Comparison of ENCODE assay signal across 16 cellular contexts in the genomic region with DNA sequence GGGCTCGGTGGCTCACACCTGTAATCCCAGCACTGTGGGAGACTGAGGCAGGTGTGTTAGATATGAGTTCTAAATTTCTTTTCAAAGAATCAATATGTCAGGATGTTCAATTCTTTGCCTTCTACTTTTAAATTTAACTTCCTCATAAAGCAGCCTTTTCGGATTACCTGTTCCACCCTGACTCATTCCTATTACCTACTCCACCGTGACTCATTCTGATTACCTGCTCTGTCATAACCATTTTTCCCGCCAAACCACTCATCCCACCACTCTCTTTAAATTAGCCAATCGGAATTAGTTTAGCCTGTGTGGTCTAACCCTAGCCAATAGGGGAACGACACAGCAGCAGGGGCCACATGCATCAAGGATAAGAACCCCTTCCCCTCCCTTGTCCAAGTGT. TPM values are rescaled to one million over a fixed set of nuclear protein-coding genes. Genes with fewer than 3 reads are reported as not detected.
"Had no signal": no experiment of that assay in that cellular context is flagged by ENCODE, and none has a peak within 500 bp of the region (broad histone marks: within the 10 kb centered on the region; RNA-seq: fewer than 3 reads in every experiment).

No MANE protein-coding gene starts in this region.

RNA-seq across cellular contexts. Expression of gene CYP4F2, which starts 24.1 kb away (rescaled TPM):
- total RNA-seq: activated B cell treated with CpG ODN at 0.5 μM for 24 hours; activated CD4-positive, alpha-beta memory T cell treated with anti-CD3 and anti-CD28 coated beads for 36 hours; activated CD4-positive, alpha-beta T cell treated with anti-CD3 and anti-CD28 coated beads, Interleukin-2, amount 10 ng/mL, durations not matched to agents 24 days and 14 days; activated T-cell treated with anti-CD3 and anti-CD28 coated beads, Interleukin-2, amount 50 U/mL, for 4 hours; activated T-helper 1 cell treated with anti-CD3 and anti-CD28 coated beads, Interleukin-12 subunit alpha, Interleukin-12 subunit beta, Interleukin-2, Interleukin-4 antibody, amounts not matched to agents 30 ng/mL and 10 ng/mL and 1 ng/mL, durations not matched to agents 14 hours and 24 hours and 36 hours; activated T-helper 17 cell treated with anti-CD3 and anti-CD28 coated beads, Interleukin-2, amount 50 U/mL, for 72 hours; adrenal gland; aorta; astrocyte; body of pancreas; cardiac muscle cell had no signal
- polyA plus RNA-seq: adrenal gland, cardiac muscle cell had no signal

RNA-seq across cellular contexts. Expression of gene OR10H1, which starts 58.3 kb away (rescaled TPM):
- total RNA-seq: activated B cell treated with CpG ODN at 0.5 μM for 24 hours; activated CD4-positive, alpha-beta memory T cell treated with anti-CD3 and anti-CD28 coated beads for 36 hours; activated CD8-positive, alpha-beta memory T cell treated with anti-CD3 and anti-CD28 coated beads for 36 hours; activated CD8-positive, alpha-beta T cell treated with anti-CD3 and anti-CD28 coated beads for 36 hours; activated naive CD4-positive, alpha-beta T cell treated with anti-CD3 and anti-CD28 coated beads for 36 hours; activated naive CD8-positive, alpha-beta T cell treated with anti-CD3 and anti-CD28 coated beads for 36 hours; activated T-helper 1 cell treated with anti-CD3 and anti-CD28 coated beads, Interleukin-12 subunit alpha, Interleukin-12 subunit beta, Interleukin-2, Interleukin-4 antibody, amounts not matched to agents 30 ng/mL and 10 ng/mL and 1 ng/mL, durations not matched to agents 14 hours and 24 hours and 36 hours; activated T-helper 17 cell treated with anti-CD3 and anti-CD28 coated beads, Interleukin-2, amount 50 U/mL, for 72 hours; adrenal gland; astrocyte; body of pancreas; breast epithelium; cardiac muscle cell had no signal
- polyA plus RNA-seq: adrenal gland, aorta, cardiac muscle cell had no signal
